ENCODE assay signal across 2 cellular contexts in genomic region chr1:171911506-171911905, GRCh38.
TF ChIP-seq lines count a peak whose summit lies in the region.

No MANE protein-coding gene starts in this region.

TF ChIP-seq in K562, 482 proteins besides CTCF, POLR2A, EP300 and RAD21 (continued from another document):
- TF ChIP-seq, protein P1, sequence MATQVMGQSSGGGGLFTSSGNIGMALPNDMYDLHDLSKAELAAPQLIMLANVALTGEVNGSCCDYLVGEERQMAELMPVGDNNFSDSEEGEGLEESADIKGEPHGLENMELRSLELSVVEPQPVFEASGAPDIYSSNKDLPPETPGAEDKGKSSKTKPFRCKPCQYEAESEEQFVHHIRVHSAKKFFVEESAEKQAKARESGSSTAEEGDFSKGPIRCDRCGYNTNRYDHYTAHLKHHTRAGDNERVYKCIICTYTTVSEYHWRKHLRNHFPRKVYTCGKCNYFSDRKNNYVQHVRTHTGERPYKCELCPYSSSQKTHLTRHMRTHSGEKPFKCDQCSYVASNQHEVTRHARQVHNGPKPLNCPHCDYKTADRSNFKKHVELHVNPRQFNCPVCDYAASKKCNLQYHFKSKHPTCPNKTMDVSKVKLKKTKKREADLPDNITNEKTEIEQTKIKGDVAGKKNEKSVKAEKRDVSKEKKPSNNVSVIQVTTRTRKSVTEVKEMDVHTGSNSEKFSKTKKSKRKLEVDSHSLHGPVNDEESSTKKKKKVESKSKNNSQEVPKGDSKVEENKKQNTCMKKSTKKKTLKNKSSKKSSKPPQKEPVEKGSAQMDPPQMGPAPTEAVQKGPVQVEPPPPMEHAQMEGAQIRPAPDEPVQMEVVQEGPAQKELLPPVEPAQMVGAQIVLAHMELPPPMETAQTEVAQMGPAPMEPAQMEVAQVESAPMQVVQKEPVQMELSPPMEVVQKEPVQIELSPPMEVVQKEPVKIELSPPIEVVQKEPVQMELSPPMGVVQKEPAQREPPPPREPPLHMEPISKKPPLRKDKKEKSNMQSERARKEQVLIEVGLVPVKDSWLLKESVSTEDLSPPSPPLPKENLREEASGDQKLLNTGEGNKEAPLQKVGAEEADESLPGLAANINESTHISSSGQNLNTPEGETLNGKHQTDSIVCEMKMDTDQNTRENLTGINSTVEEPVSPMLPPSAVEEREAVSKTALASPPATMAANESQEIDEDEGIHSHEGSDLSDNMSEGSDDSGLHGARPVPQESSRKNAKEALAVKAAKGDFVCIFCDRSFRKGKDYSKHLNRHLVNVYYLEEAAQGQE (CRISPR knock-in tag; IDR thresholded peaks at IDR 0.05; ENCODE audit: low read depth) = 0 out of 2 replicates have a peak, but pooled peaks have one; percentile 75
- TF ChIP-seq EHMT2 (IDR thresholded peaks at IDR 0.05) = peak; percentile 90

TF ChIP-seq in liver, 16 proteins besides CTCF, POLR2A, EP300 and RAD21 (continued from another document):
- TF ChIP-seq, protein P1 (IDR thresholded peaks at IDR 0.05) = peak; percentile 77
